Comparison of ENCODE assay signal across 1 cellular context in genomic region chr2:225894240-225894980, GRCh38.
A peak's percentile ranks its signal among the peaks of the same experiment; 100 is the strongest.
TF ChIP-seq lines count a peak whose summit lies in the region.

No MANE protein-coding gene starts in this region.

TF ChIP-seq in HepG2, 621 proteins besides CTCF, POLR2A, EP300 and RAD21 (continued from another document and continues in another):
- TF ChIP-seq ZFP37 (CRISPR knock-in tag; IDR thresholded peaks at IDR 0.05; ENCODE audit: borderline replicate concordance) (no peak), KLF15 (CRISPR knock-in tag; IDR thresholded peaks at IDR 0.05; ENCODE audit: borderline replicate concordance) (no peak), TFDP1 (CRISPR knock-in tag; IDR thresholded peaks at IDR 0.05; ENCODE audit: borderline replicate concordance) (no peak), ZNF644 (CRISPR knock-in tag; IDR thresholded peaks at IDR 0.05; ENCODE audit: low read depth) (peak; percentile 35; the same call in 1 of the 2 replicates), ZNF619 (CRISPR knock-in tag; IDR thresholded peaks at IDR 0.05) (no peak), FOSL2 (CRISPR knock-in tag; IDR thresholded peaks at IDR 0.05) (peak; percentile 63), CENPX (CRISPR knock-in tag; IDR thresholded peaks at IDR 0.05) (no peak), ZNF432 (CRISPR knock-in tag; IDR thresholded peaks at IDR 0.05; ENCODE audit: borderline replicate concordance) (no peak), TCF12 (IDR thresholded peaks at IDR 0.05) (no peak), TCF12 (CRISPR knock-in tag; IDR thresholded peaks at IDR 0.05) (no peak), CREB1 (IDR thresholded peaks at IDR 0.05) (peak; percentile 14; the same call in 1 of the 2 replicates), CREB1 (CRISPR knock-in tag; IDR thresholded peaks at IDR 0.05) (no peak), ZNF761 (CRISPR knock-in tag; conservative IDR thresholded peaks at IDR 0.05) (no peak), ZNF33A (CRISPR knock-in tag; IDR thresholded peaks at IDR 0.05; ENCODE audit: borderline replicate concordance) (0 out of 2 replicates have a peak, but pooled peaks have one; percentile 28), NR2C2 (CRISPR knock-in tag; IDR thresholded peaks at IDR 0.05; ENCODE audit: borderline replicate concordance) (0 out of 2 replicates have a peak, but pooled peaks have one; percentile 15), FOXC1 (CRISPR knock-in tag; IDR thresholded peaks at IDR 0.05; ENCODE audit: borderline replicate concordance) (no peak), RARA (CRISPR knock-in tag; IDR thresholded peaks at IDR 0.05) (peak; percentile 56; the same call in 1 of the 2 replicates), CREBL2 (CRISPR knock-in tag; IDR thresholded peaks at IDR 0.05; ENCODE audit: borderline replicate concordance) (no peak), ZFP36L2 (CRISPR knock-in tag; IDR thresholded peaks at IDR 0.05) (no peak), ZNF710 (CRISPR knock-in tag; IDR thresholded peaks at IDR 0.05; ENCODE audit: borderline replicate concordance) (no peak), POGK (CRISPR knock-in tag; conservative IDR thresholded peaks at IDR 0.05) (no peak), SSRP1 (CRISPR knock-in tag; IDR thresholded peaks at IDR 0.05) (no peak), RBM39 (IDR thresholded peaks at IDR 0.05; ENCODE audit: low read depth, low read length, poor library complexity, severe bottlenecking) (no peak), TFAP4 (IDR thresholded peaks at IDR 0.05; ENCODE audit: borderline replicate concordance, low read depth) (peak; percentile 78), TRAFD1 (CRISPR knock-in tag; IDR thresholded peaks at IDR 0.05; ENCODE audit: borderline replicate concordance) (no peak), ZSCAN12 (CRISPR knock-in tag; IDR thresholded peaks at IDR 0.05) (no peak), SNAPC2 (CRISPR knock-in tag; IDR thresholded peaks at IDR 0.05) (no peak), GATAD1 (CRISPR knock-in tag; IDR thresholded peaks at IDR 0.05) (no peak), PAF1 (CRISPR knock-in tag; IDR thresholded peaks at IDR 0.05) (no peak), FOXK1 (CRISPR knock-in tag; IDR thresholded peaks at IDR 0.05; ENCODE audit: borderline replicate concordance, low read depth) (no peak), PAWR (CRISPR knock-in tag; IDR thresholded peaks at IDR 0.05; ENCODE audit: borderline replicate concordance) (no peak), ZNF773 (CRISPR knock-in tag; IDR thresholded peaks at IDR 0.05; ENCODE audit: borderline replicate concordance) (no peak), ZNF136 (CRISPR knock-in tag; IDR thresholded peaks at IDR 0.05; ENCODE audit: low read depth) (no peak), PCBP2 (optimal IDR thresholded peaks at IDR 0.05; ENCODE audit: low read depth, low read length, poor library complexity, severe bottlenecking) (no peak), POGZ (CRISPR knock-in tag; IDR thresholded peaks at IDR 0.05) (peak; percentile 27; the same call in 1 of the 2 replicates), BCL6 (CRISPR knock-in tag; IDR thresholded peaks at IDR 0.05) (peak; percentile 31; the same call in 1 of the 2 replicates), RXRB (CRISPR knock-in tag; IDR thresholded peaks at IDR 0.05; ENCODE audit: borderline replicate concordance) (peak; percentile 78), CBX1 (IDR thresholded peaks at IDR 0.05; ENCODE audit: low read depth) (no peak), PAXIP1 (CRISPR knock-in tag; conservative IDR thresholded peaks at IDR 0.05) (0 out of 2 replicates have a peak, but pooled peaks have one; percentile 18), HOMEZ (CRISPR knock-in tag; IDR thresholded peaks at IDR 0.05; ENCODE audit: low read depth) (peak; percentile 61), PATZ1 (CRISPR knock-in tag; IDR thresholded peaks at IDR 0.05) (0 out of 2 replicates have a peak, but pooled peaks have one; percentile 20), MYC (CRISPR knock-in tag; IDR thresholded peaks at IDR 0.05; ENCODE audit: borderline replicate concordance) (no peak), ZNF674 (CRISPR knock-in tag; IDR thresholded peaks at IDR 0.05; ENCODE audit: low read depth) (no peak), KMT2B (CRISPR knock-in tag; IDR thresholded peaks at IDR 0.05) (no peak), FUBP1 (CRISPR knock-in tag; IDR thresholded peaks at IDR 0.05; ENCODE audit: borderline replicate concordance) (no peak), ZNF629 (CRISPR knock-in tag; conservative IDR thresholded peaks at IDR 0.05) (no peak), ELK4 (CRISPR knock-in tag; IDR thresholded peaks at IDR 0.05; ENCODE audit: borderline replicate concordance) (no peak)
